In the genomic region with DNA sequence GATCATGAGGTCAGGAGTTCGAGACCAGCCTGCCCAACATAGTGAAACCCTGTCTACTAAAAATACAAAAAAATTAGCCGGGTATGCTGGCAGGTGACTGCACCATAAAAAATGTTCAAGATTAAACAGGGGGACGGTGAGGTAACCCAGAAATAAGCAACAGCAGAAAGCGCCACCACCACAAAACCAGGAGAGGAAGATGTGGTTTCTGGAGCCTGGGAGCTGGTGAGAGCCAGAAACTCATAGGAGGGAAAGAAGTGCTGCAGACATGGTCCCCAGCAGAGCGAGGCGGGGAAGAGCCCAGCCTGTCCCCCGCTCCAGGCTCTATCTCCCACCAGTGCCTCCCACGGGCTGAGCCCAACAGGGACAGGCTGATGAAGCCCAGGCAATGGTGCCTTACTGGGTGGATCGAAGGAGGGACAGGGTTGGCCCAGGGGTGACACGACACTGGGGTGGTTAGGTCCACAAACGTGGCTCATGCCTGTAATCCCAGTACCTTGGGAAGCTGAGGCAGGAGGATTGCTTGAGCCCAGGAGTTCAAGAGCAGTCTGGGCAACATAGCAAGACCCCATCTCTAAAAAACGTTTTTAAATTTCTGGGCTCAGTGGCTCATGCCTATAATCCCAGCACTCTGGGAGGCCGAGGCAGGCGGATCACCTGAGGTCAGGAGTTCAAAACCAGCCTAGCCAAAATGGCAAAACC, we compare ENCODE assay signal across 12 cellular contexts. TPM values are rescaled to one million over a fixed set of nuclear protein-coding genes. Genes with fewer than 3 reads are reported as not detected.
DNase-seq lines count a peak whose midpoint lies in the region; ATAC-seq and TF ChIP-seq lines count a peak whose summit lies in the region.
"Had no signal": no experiment of that assay in that cellular context is flagged by ENCODE, and none has a peak within 500 bp of the region (broad histone marks: within the 10 kb centered on the region; RNA-seq: fewer than 3 reads in every experiment).

No MANE protein-coding gene starts in this region.

- H3K4me1 ChIP-seq in gastroesophageal sphincter: peaks cover 0 to 54% (median 23%) of the 10 kb centered on the region in 3 donors
- peaks cover 19 to 36% of the 10 kb centered on the region in 2 donors for H3K4me1 ChIP-seq in thoracic aorta (ENCODE audit: control insufficient read depth in 1 of 2, low read depth in 2 of 2)
- H3K4me1 ChIP-seq in mucosa of descending colon (ENCODE audit: low read depth): peaks cover 16% of the 10 kb centered on the region

- H3K27me3 ChIP-seq in gastroesophageal sphincter (no peaks in the 10 kb centered on the region), thoracic aorta (replicated peaks; ENCODE audit: insufficient read depth) (no peaks in the 10 kb centered on the region)
- H3K27me3 ChIP-seq: pancreas had no signal

- WGBS in gastroesophageal sphincter (ENCODE audit: low coverage in 1 of 2), 2 donors: 66 to 79% methylated on average over 5 to 10 of the region's 14 CpGs

- H3K9me3 Mint-ChIP-seq in HFFc6 (no peaks in the 10 kb centered on the region), T-cell (no peaks in the 10 kb centered on the region)
- H3K9me3 Mint-ChIP-seq: stimulated activated naive B cell treated with anti-CD40 and anti-IgM and Interleukin-4, amounts not matched to agents 10 μg/mL and 1 μg/mL and 100 μg/mL, for 72 hours had no signal

- H3K9me3 ChIP-seq in gastroesophageal sphincter: no peaks in the 10 kb centered on the region
- no peaks in the 10 kb centered on the region for H3K9me3 ChIP-seq in thoracic aorta
- no peaks in the 10 kb centered on the region for H3K9me3 ChIP-seq in mucosa of descending colon
- H3K9me3 ChIP-seq: pancreas had no signal

- no peak overlapping the region for H3K4me3 Mint-ChIP-seq in HFFc6
- peak overlapping the region in 2 of 3 donors; percentile 39 to 83 for H3K4me3 Mint-ChIP-seq in T-cell

- H3K4me3 ChIP-seq in gastroesophageal sphincter: no peak overlapping the region
- H3K4me3 ChIP-seq in thoracic aorta: no peak overlapping the region
- no peak overlapping the region for H3K4me3 ChIP-seq in mucosa of descending colon

- H3K4me1 Mint-ChIP-seq in HFFc6 (ENCODE audit: low read depth) (peaks cover 37% of the 10 kb centered on the region), T-cell (peaks cover 9 to 18% (median 13%) of the 10 kb centered on the region in 3 donors)

- intact Hi-C loops in mucosa of descending colon (cut with DNase I, micrococcal nuclease): loop anchor here (2.0 to 5.0 kb wide), 2 partner anchors 66 to 68 kb away; no protein-coding TSS in a partner anchor

- ATAC-seq in T-cell (replicated peaks in 1 of 4) (no peak), gastroesophageal sphincter (no peak), thoracic aorta (ENCODE audit: insufficient number of reproducible peaks, low FRiP score, low read depth) (no peak), mucosa of descending colon (no peak)
- ATAC-seq: stimulated activated naive B cell treated with anti-CD40 and anti-IgM and Interleukin-4, amounts not matched to agents 10 μg/mL and 1 μg/mL and 100 μg/mL, for 72 hours had no signal

- H3K27me3 Mint-ChIP-seq in HFFc6 (ENCODE audit: insufficient read depth) (peaks cover 1% of the 10 kb centered on the region), T-cell (no peaks in the 10 kb centered on the region)

- no peak for TF ChIP-seq EP300 in gastroesophageal sphincter (IDR thresholded peaks at IDR 0.05)

- H3K27ac ChIP-seq in gastroesophageal sphincter: peak overlapping the region in 3 of 4 donors; percentile 53 to 97 (median 96)
- H3K27ac ChIP-seq in thoracic aorta: peak overlapping the region; percentile 96 to 99

- TF ChIP-seq CTCF in HFFc6 (IDR thresholded peaks at IDR 0.05) (no peak), gastroesophageal sphincter (IDR thresholded peaks at IDR 0.05) (no peak), thoracic aorta (IDR thresholded peaks at IDR 0.05) (no peak), mucosa of descending colon (IDR thresholded peaks at IDR 0.05) (no peak)

- DNase-seq in HFFc6: no peak
- DNase-seq in T-cell: no peak
- no peak for DNase-seq in thoracic aorta (ENCODE audit: low spot score)
- DNase-seq in retina: no peak
- no peak for DNase-seq in mucosa of descending colon
- no peak for DNase-seq in NCI-H187 treated with DMSO at 0.1 percent for 48 hours (lab: John Stamatoyannopoulos, UW)
- DNase-seq: effector CD4-positive, alpha-beta T cell; NCI-H446 treated with DMSO at 0.1 percent for 48 hours; pancreas; stimulated activated CD4-positive, alpha-beta T cell treated with anti-CD3 and anti-CD28 coated beads, Interleukin-1b, Interleukin-23, amount 100 ng/mL, for 48 hours; stimulated activated naive B cell treated with anti-CD40 and anti-IgM and Interleukin-4, amounts not matched to agents 10 μg/mL and 1 μg/mL and 100 μg/mL, for 72 hours had no signal

- TF ChIP-seq POLR2A in gastroesophageal sphincter (IDR thresholded peaks at IDR 0.05): no peak

- POLR2A ChIA-PET in T-cell (lab: Charles Lee): interaction anchor here in 1 of 2 donors (0.7 kb wide), 1 partner anchor 14 kb away, joined by 3 read pairs; no protein-coding TSS in a partner anchor

- H3K36me3 ChIP-seq in gastroesophageal sphincter: peaks cover 0 to 12% of the 10 kb centered on the region in 2 donors
- H3K36me3 ChIP-seq in thoracic aorta: peaks cover 7% of the 10 kb centered on the region
- H3K36me3 ChIP-seq in mucosa of descending colon (ENCODE audit: low read depth): no peaks in the 10 kb centered on the region

- H3K36me3 Mint-ChIP-seq in HFFc6 (ENCODE audit: low read depth) (peaks cover 12% of the 10 kb centered on the region; the same call in 1 of the 2 replicates), T-cell (peaks cover 9% of the 10 kb centered on the region)

- CTCF ChIA-PET in T-cell (lab: Charles Lee): no interaction called here

- peak overlapping the region; percentile 99 for H3K27ac Mint-ChIP-seq in HFFc6
- H3K27ac Mint-ChIP-seq in T-cell: no peak overlapping the region
- H3K27ac Mint-ChIP-seq: stimulated activated naive B cell treated with anti-CD40 and anti-IgM and Interleukin-4, amounts not matched to agents 10 μg/mL and 1 μg/mL and 100 μg/mL, for 72 hours had no signal

RNA-seq across cellular contexts. Expression of a gene that starts 19.0 kb away (rescaled TPM):
- 10 to 100 TPM; 21.0 to 54.6 (median 50.3) TPM for total RNA-seq in HFFc6 (2021; fragmentation: NEBNext Ultra II Directional; extraction: Animal tissue kit (Norgen Biotek cat#: 25700))
- total RNA-seq in T-cell: 1 to 10 TPM in 4 of 5 donors, under 1 TPM in 1; 0.95 to 3.6 (median 2.4) TPM
- 1 to 10 TPM; 4.2 to 6.8 (median 5.7) TPM for total RNA-seq in gastroesophageal sphincter
- 1 to 10 TPM; 2.4 to 4.7 TPM for total RNA-seq in thoracic aorta
- 10 to 100 TPM in 1 of 3 donors, 1 to 10 TPM in 2; 2.8 to 15.8 (median 3.8) TPM for total RNA-seq in mucosa of descending colon

RNA-seq across cellular contexts. Expression of a gene that starts 47.3 kb away (rescaled TPM):
- total RNA-seq in HFFc6 (2021; fragmentation: NEBNext Ultra II Directional; extraction: Animal tissue kit (Norgen Biotek cat#: 25700)): 10 to 100 TPM; 22.8 to 34.3 (median 28.0) TPM
- 10 to 100 TPM; 33.8 to 50.4 (median 42.0) TPM for total RNA-seq in T-cell
- 10 to 100 TPM; 14.9 to 68.1 (median 32.6) TPM for total RNA-seq in gastroesophageal sphincter
- total RNA-seq in thoracic aorta: 100 to 1,000 TPM in 1 of 2 donors, 10 to 100 TPM in 1; 39.8 to 108 TPM
- total RNA-seq in mucosa of descending colon: 100 to 1,000 TPM in 2 of 3 donors, 10 to 100 TPM in 1; 83.9 to 147 (median 116) TPM
